1 cellular context compared by ENCODE assay signal in the genomic region with DNA sequence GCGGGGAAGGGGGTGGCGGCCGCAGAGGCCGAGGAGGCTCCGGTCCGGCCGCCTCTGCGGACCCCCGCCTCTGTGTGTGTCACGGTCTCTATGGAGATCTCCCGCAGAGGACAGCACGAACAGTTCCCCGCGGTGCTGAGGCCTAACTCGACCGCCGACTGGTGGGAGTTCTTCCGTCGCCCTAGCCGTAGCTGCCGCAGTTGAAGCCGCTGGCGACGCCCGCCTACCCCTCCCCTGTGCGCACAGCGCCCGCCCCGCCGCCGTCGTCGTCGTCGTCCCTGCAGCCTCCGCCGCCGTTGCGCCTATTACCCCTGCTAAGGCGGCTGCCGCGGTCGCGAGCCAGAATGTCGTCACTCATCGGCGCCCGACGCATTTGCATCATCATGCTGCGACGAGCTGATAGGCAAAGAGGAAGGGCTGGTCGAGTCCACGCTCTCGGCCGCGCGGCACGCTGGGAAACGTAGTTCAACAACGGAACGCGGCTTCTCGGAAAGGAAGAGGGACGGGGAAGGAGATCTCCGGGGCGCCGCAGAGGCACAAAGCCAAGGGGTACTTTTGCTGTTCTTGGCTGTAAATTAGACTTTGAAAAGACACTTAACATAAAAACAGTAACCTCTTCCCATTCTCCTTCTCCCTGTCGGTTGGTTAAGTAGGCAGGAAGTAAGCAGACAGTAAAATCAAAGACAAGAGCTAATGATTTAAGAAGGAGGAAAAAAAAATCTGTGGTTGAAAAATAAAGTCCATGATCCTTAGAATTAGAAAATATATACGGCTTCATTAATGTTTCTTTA.
A peak's percentile ranks its signal among the peaks of the same experiment; 100 is the strongest.
TF ChIP-seq lines count a peak whose summit lies in the region.

A gene (minus strand): TSS at position 346 of the 791 bp plus-strand sequence. CDS start 538 bp downstream, outside the sequence.

TF ChIP-seq in K562, 482 proteins besides CTCF, POLR2A, EP300 and RAD21 (continued from another document and continues in another):
- no peak for TF ChIP-seq ZFP1 (CRISPR knock-in tag; IDR thresholded peaks at IDR 0.05)
- TF ChIP-seq MYNN (IDR thresholded peaks at IDR 0.05) = no peak
- TF ChIP-seq MYNN (CRISPR knock-in tag; IDR thresholded peaks at IDR 0.05) = no peak
- TF ChIP-seq HNRNPK (IDR thresholded peaks at IDR 0.05; ENCODE audit: low read depth, low read length, poor library complexity, severe bottlenecking) = no peak
- TF ChIP-seq ARNT (IDR thresholded peaks at IDR 0.05) = peak; percentile 48 to 67; a peak in 2 of 4 replicates
- peak; percentile 13; the same call in 1 of the 2 replicates for TF ChIP-seq SOX6 (IDR thresholded peaks at IDR 0.05)
- TF ChIP-seq CHD1 (IDR thresholded peaks at IDR 0.05; ENCODE audit: low read length) = peak; percentile 94
- no peak for TF ChIP-seq WHSC1 (IDR thresholded peaks at IDR 0.05; ENCODE audit: low read length)
- no peak for TF ChIP-seq BMI1 (IDR thresholded peaks at IDR 0.05; ENCODE audit: low read length)
- TF ChIP-seq TAF15 (IDR thresholded peaks at IDR 0.05; ENCODE audit: low read depth, low read length) = no peak
- TF ChIP-seq, protein P1, sequence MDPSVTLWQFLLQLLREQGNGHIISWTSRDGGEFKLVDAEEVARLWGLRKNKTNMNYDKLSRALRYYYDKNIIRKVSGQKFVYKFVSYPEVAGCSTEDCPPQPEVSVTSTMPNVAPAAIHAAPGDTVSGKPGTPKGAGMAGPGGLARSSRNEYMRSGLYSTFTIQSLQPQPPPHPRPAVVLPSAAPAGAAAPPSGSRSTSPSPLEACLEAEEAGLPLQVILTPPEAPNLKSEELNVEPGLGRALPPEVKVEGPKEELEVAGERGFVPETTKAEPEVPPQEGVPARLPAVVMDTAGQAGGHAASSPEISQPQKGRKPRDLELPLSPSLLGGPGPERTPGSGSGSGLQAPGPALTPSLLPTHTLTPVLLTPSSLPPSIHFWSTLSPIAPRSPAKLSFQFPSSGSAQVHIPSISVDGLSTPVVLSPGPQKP (CRISPR knock-in tag; IDR thresholded peaks at IDR 0.05) = no peak
- TF ChIP-seq ZNF232 (CRISPR knock-in tag; IDR thresholded peaks at IDR 0.05) = 0 out of 2 replicates have a peak, but pooled peaks have one; percentile 14
- TF ChIP-seq, protein P2, sequence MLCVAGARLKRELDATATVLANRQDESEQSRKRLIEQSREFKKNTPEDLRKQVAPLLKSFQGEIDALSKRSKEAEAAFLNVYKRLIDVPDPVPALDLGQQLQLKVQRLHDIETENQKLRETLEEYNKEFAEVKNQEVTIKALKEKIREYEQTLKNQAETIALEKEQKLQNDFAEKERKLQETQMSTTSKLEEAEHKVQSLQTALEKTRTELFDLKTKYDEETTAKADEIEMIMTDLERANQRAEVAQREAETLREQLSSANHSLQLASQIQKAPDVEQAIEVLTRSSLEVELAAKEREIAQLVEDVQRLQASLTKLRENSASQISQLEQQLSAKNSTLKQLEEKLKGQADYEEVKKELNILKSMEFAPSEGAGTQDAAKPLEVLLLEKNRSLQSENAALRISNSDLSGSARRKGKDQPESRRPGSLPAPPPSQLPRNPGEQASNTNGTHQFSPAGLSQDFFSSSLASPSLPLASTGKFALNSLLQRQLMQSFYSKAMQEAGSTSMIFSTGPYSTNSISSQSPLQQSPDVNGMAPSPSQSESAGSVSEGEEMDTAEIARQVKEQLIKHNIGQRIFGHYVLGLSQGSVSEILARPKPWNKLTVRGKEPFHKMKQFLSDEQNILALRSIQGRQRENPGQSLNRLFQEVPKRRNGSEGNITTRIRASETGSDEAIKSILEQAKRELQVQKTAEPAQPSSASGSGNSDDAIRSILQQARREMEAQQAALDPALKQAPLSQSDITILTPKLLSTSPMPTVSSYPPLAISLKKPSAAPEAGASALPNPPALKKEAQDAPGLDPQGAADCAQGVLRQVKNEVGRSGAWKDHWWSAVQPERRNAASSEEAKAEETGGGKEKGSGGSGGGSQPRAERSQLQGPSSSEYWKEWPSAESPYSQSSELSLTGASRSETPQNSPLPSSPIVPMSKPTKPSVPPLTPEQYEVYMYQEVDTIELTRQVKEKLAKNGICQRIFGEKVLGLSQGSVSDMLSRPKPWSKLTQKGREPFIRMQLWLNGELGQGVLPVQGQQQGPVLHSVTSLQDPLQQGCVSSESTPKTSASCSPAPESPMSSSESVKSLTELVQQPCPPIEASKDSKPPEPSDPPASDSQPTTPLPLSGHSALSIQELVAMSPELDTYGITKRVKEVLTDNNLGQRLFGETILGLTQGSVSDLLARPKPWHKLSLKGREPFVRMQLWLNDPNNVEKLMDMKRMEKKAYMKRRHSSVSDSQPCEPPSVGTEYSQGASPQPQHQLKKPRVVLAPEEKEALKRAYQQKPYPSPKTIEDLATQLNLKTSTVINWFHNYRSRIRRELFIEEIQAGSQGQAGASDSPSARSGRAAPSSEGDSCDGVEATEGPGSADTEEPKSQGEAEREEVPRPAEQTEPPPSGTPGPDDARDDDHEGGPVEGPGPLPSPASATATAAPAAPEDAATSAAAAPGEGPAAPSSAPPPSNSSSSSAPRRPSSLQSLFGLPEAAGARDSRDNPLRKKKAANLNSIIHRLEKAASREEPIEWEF (CRISPR knock-in tag; IDR thresholded peaks at IDR 0.05) = no peak
- peak; percentile 21; the same call in 1 of the 2 replicates for TF ChIP-seq BRD4 (IDR thresholded peaks at IDR 0.05)
- TF ChIP-seq NCOR1 (IDR thresholded peaks at IDR 0.05) = peak; percentile 38; the same call in 1 of the 2 replicates
- no peak for TF ChIP-seq CHCHD3 (CRISPR knock-in tag; IDR thresholded peaks at IDR 0.05)
- no peak for TF ChIP-seq RBM14 (IDR thresholded peaks at IDR 0.05; ENCODE audit: borderline replicate concordance, insufficient read depth, low read depth, low read length)
- TF ChIP-seq ZNF780A (CRISPR knock-in tag; IDR thresholded peaks at IDR 0.05) = no peak
- TF ChIP-seq, protein P3, sequence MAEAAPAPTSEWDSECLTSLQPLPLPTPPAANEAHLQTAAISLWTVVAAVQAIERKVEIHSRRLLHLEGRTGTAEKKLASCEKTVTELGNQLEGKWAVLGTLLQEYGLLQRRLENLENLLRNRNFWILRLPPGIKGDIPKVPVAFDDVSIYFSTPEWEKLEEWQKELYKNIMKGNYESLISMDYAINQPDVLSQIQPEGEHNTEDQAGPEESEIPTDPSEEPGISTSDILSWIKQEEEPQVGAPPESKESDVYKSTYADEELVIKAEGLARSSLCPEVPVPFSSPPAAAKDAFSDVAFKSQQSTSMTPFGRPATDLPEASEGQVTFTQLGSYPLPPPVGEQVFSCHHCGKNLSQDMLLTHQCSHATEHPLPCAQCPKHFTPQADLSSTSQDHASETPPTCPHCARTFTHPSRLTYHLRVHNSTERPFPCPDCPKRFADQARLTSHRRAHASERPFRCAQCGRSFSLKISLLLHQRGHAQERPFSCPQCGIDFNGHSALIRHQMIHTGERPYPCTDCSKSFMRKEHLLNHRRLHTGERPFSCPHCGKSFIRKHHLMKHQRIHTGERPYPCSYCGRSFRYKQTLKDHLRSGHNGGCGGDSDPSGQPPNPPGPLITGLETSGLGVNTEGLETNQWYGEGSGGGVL (CRISPR knock-in tag; IDR thresholded peaks at IDR 0.05) = no peak
- TF ChIP-seq RBBP5 (IDR thresholded peaks at IDR 0.05; ENCODE audit: borderline replicate concordance, insufficient read depth, low read length, poor library complexity, severe bottlenecking) = peak; percentile 79
- TF ChIP-seq HNRNPUL1 (IDR thresholded peaks at IDR 0.05; ENCODE audit: low read length) = no peak
- TF ChIP-seq BCL6 (CRISPR knock-in tag; IDR thresholded peaks at IDR 0.05) = no peak
- TF ChIP-seq ZNF146 (CRISPR knock-in tag; IDR thresholded peaks at IDR 0.05; ENCODE audit: unreplicated experiment) = no peak
- TF ChIP-seq CC2D1A (IDR thresholded peaks at IDR 0.05) = 0 out of 2 replicates have a peak, but pooled peaks have one; percentile 43
- no peak for TF ChIP-seq ZNF445 (CRISPR knock-in tag; IDR thresholded peaks at IDR 0.05; ENCODE audit: low read depth)
- TF ChIP-seq NCOA1 (IDR thresholded peaks at IDR 0.05; ENCODE audit: low read depth) = peak; percentile 96
- peak; percentile 4 for TF ChIP-seq FOS (IDR thresholded peaks at IDR 0.05; ENCODE audit: extremely low read depth, insufficient read length)
- TF ChIP-seq ZNF165 (CRISPR knock-in tag; IDR thresholded peaks at IDR 0.05; ENCODE audit: borderline replicate concordance) = no peak
- peak; percentile 92 for TF ChIP-seq CTBP1 (IDR thresholded peaks at IDR 0.05; ENCODE audit: borderline replicate concordance)
- TF ChIP-seq, protein P4, sequence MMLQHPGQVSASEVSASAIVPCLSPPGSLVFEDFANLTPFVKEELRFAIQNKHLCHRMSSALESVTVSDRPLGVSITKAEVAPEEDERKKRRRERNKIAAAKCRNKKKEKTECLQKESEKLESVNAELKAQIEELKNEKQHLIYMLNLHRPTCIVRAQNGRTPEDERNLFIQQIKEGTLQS (IDR thresholded peaks at IDR 0.05) = peak; percentile 91
- TF ChIP-seq, protein P4 (CRISPR knock-in tag; conservative IDR thresholded peaks at IDR 0.05) = peak; percentile 80
- peak; percentile 93 for TF ChIP-seq JUN (IDR thresholded peaks at IDR 0.05; ENCODE audit: borderline replicate concordance, low read depth, low read length)
- TF ChIP-seq JUN (CRISPR knock-in tag; IDR thresholded peaks at IDR 0.05; ENCODE audit: borderline replicate concordance) = peak; percentile 80; the same call in 1 of the 2 replicates
- TF ChIP-seq RFX1 (IDR thresholded peaks at IDR 0.05) = peak; percentile 69
- TF ChIP-seq PURB (CRISPR knock-in tag; IDR thresholded peaks at IDR 0.05; ENCODE audit: low read depth) = no peak
- TF ChIP-seq SUPT5H (IDR thresholded peaks at IDR 0.05) = peak; percentile 80
- TF ChIP-seq, protein P5, sequence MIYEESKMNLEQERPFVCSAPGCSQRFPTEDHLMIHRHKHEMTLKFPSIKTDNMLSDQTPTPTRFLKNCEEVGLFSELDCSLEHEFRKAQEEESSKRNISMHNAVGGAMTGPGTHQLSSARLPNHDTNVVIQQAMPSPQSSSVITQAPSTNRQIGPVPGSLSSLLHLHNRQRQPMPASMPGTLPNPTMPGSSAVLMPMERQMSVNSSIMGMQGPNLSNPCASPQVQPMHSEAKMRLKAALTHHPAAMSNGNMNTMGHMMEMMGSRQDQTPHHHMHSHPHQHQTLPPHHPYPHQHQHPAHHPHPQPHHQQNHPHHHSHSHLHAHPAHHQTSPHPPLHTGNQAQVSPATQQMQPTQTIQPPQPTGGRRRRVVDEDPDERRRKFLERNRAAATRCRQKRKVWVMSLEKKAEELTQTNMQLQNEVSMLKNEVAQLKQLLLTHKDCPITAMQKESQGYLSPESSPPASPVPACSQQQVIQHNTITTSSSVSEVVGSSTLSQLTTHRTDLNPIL (CRISPR knock-in tag; IDR thresholded peaks at IDR 0.05) = no peak
- TF ChIP-seq NONO (IDR thresholded peaks at IDR 0.05; ENCODE audit: low read depth in 2 of 2, low read length in 1 of 2) = peak in 1 of 2 experiments; percentile 57; a peak in 1 of 4 replicates
- TF ChIP-seq, protein P6, sequence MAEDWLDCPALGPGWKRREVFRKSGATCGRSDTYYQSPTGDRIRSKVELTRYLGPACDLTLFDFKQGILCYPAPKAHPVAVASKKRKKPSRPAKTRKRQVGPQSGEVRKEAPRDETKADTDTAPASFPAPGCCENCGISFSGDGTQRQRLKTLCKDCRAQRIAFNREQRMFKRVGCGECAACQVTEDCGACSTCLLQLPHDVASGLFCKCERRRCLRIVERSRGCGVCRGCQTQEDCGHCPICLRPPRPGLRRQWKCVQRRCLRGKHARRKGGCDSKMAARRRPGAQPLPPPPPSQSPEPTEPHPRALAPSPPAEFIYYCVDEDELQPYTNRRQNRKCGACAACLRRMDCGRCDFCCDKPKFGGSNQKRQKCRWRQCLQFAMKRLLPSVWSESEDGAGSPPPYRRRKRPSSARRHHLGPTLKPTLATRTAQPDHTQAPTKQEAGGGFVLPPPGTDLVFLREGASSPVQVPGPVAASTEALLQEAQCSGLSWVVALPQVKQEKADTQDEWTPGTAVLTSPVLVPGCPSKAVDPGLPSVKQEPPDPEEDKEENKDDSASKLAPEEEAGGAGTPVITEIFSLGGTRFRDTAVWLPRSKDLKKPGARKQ (CRISPR knock-in tag; IDR thresholded peaks at IDR 0.05) = no peak
- no peak for TF ChIP-seq CREBBP (IDR thresholded peaks at IDR 0.05; ENCODE audit: low read depth, low read length)
- no peak for TF ChIP-seq PHB2 (IDR thresholded peaks at IDR 0.05; ENCODE audit: low read depth)
- TF ChIP-seq HNRNPLL (IDR thresholded peaks at IDR 0.05; ENCODE audit: low read depth, low read length, poor library complexity, severe bottlenecking) = peak; percentile 96
- peak in 1 of 2 experiments; percentile 82; a peak in 1 of 4 replicates for TF ChIP-seq KDM4B (IDR thresholded peaks at IDR 0.05; ENCODE audit: borderline replicate concordance in 2 of 2, low read depth in 1 of 2)
- no peak for TF ChIP-seq ZNF41 (CRISPR knock-in tag; conservative IDR thresholded peaks at IDR 0.05)
- no peak for TF ChIP-seq ZNF133 (CRISPR knock-in tag; IDR thresholded peaks at IDR 0.05)
- TF ChIP-seq, protein P7, sequence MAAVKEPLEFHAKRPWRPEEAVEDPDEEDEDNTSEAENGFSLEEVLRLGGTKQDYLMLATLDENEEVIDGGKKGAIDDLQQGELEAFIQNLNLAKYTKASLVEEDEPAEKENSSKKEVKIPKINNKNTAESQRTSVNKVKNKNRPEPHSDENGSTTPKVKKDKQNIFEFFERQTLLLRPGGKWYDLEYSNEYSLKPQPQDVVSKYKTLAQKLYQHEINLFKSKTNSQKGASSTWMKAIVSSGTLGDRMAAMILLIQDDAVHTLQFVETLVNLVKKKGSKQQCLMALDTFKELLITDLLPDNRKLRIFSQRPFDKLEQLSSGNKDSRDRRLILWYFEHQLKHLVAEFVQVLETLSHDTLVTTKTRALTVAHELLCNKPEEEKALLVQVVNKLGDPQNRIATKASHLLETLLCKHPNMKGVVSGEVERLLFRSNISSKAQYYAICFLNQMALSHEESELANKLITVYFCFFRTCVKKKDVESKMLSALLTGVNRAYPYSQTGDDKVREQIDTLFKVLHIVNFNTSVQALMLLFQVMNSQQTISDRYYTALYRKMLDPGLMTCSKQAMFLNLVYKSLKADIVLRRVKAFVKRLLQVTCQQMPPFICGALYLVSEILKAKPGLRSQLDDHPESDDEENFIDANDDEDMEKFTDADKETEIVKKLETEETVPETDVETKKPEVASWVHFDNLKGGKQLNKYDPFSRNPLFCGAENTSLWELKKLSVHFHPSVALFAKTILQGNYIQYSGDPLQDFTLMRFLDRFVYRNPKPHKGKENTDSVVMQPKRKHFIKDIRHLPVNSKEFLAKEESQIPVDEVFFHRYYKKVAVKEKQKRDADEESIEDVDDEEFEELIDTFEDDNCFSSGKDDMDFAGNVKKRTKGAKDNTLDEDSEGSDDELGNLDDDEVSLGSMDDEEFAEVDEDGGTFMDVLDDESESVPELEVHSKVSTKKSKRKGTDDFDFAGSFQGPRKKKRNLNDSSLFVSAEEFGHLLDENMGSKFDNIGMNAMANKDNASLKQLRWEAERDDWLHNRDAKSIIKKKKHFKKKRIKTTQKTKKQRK (IDR thresholded peaks at IDR 0.05; ENCODE audit: borderline replicate concordance, low read depth, low read length) = 0 out of 2 replicates have a peak, but pooled peaks have one; percentile 28
- TF ChIP-seq CEBPG (CRISPR knock-in tag; IDR thresholded peaks at IDR 0.05) = peak; percentile 82
- peak; percentile 43 to 87; a peak in 3 of 4 replicates for TF ChIP-seq CEBPG (tag; conservative IDR thresholded peaks at IDR 0.05 in 1 of 2, IDR thresholded peaks at IDR 0.05 in 1 of 2)
